Comparison of ENCODE assay signal across 19 cellular contexts in genomic region chr2:30155889-30156658, GRCh38. TPM values are rescaled to one million over a fixed set of nuclear protein-coding genes. Genes with fewer than 3 reads are reported as not detected.
DNase-seq lines count a peak whose midpoint lies in the region; ATAC-seq lines count a peak whose summit lies in the region.
"Had no signal": no experiment of that assay in that cellular context is flagged by ENCODE, and none has a peak within 500 bp of the region (broad histone marks: within the 10 kb centered on the region; RNA-seq: fewer than 3 reads in every experiment).

No MANE protein-coding gene starts in this region.

- no peaks in the 10 kb centered on the region for H3K27me3 Mint-ChIP-seq in activated T-cell treated with anti-CD3 and anti-CD28 coated beads, Interleukin-2, amount 50 U/mL, for 4 hours (ENCODE audit: low read depth)
- H3K27me3 Mint-ChIP-seq in activated naive CD8-positive, alpha-beta T cell = no peaks in the 10 kb centered on the region
- no peaks in the 10 kb centered on the region for H3K27me3 Mint-ChIP-seq in stimulated activated naive B cell treated with anti-CD40 and anti-IgM and Interleukin-4, amounts not matched to agents 10 μg/mL and 1 μg/mL and 100 μg/mL, for 72 hours

- H3K36me3 Mint-ChIP-seq in activated T-cell treated with anti-CD3 and anti-CD28 coated beads, Interleukin-2, amount 50 U/mL, for 4 hours (ENCODE audit: insufficient read depth) = peaks cover 46% of the 10 kb centered on the region
- H3K36me3 Mint-ChIP-seq in activated naive CD8-positive, alpha-beta T cell = peaks cover 18% of the 10 kb centered on the region
- H3K36me3 Mint-ChIP-seq in stimulated activated naive B cell treated with anti-CD40 and anti-IgM and Interleukin-4, amounts not matched to agents 10 μg/mL and 1 μg/mL and 100 μg/mL, for 72 hours = peaks cover 61 to 69% of the 10 kb centered on the region in 2 donors

- H3K4me1 Mint-ChIP-seq in activated T-cell treated with anti-CD3 and anti-CD28 coated beads, Interleukin-2, amount 50 U/mL, for 4 hours (ENCODE audit: low read depth) = peaks cover 42% of the 10 kb centered on the region
- H3K4me1 Mint-ChIP-seq in activated naive CD8-positive, alpha-beta T cell (ENCODE audit: low read depth) = peaks cover 50% of the 10 kb centered on the region
- peaks cover 49 to 92% of the 10 kb centered on the region in 2 donors for H3K4me1 Mint-ChIP-seq in stimulated activated naive B cell treated with anti-CD40 and anti-IgM and Interleukin-4, amounts not matched to agents 10 μg/mL and 1 μg/mL and 100 μg/mL, for 72 hours

- peak; percentile 62 to 72 for ATAC-seq in activated T-cell treated with anti-CD3 and anti-CD28 coated beads, Interleukin-2, amount 50 U/mL, for 4 hours
- ATAC-seq in left colon (peak; percentile 94), HG03432 (IDR thresholded peaks at IDR 0.05; ENCODE audit: unreplicated experiment) (no peak)
- ATAC-seq in stimulated activated naive B cell treated with anti-CD40 and anti-IgM and Interleukin-4, amounts not matched to agents 10 μg/mL and 1 μg/mL and 100 μg/mL, for 72 hours (replicated peaks) = peak; percentile 23 to 26
- ATAC-seq: CD8-positive, alpha-beta T cell had no signal

- H3K27ac Mint-ChIP-seq in activated naive CD8-positive, alpha-beta T cell = peak overlapping the region; percentile 81
- peak overlapping the region; percentile 94 for H3K27ac Mint-ChIP-seq in stimulated activated naive B cell treated with anti-CD40 and anti-IgM and Interleukin-4, amounts not matched to agents 10 μg/mL and 1 μg/mL and 100 μg/mL, for 72 hours
- H3K27ac Mint-ChIP-seq: CD8-positive, alpha-beta T cell had no signal

- intact Hi-C loops in left colon (cut with DNase I, micrococcal nuclease) = no loop called here

- no peaks in the 10 kb centered on the region for H3K9me3 Mint-ChIP-seq in activated T-cell treated with anti-CD3 and anti-CD28 coated beads, Interleukin-2, amount 50 U/mL, for 4 hours
- no peaks in the 10 kb centered on the region for H3K9me3 Mint-ChIP-seq in activated naive CD8-positive, alpha-beta T cell (ENCODE audit: low read depth)
- peaks cover 0 to 2% of the 10 kb centered on the region in 2 donors for H3K9me3 Mint-ChIP-seq in stimulated activated naive B cell treated with anti-CD40 and anti-IgM and Interleukin-4, amounts not matched to agents 10 μg/mL and 1 μg/mL and 100 μg/mL, for 72 hours
- H3K9me3 Mint-ChIP-seq: CD8-positive, alpha-beta T cell had no signal

- no peak for DNase-seq in activated T-cell treated with anti-CD3 and anti-CD28 coated beads, Interleukin-2, amount 50 U/mL, for 4 hours
- DNase-seq in activated T-cell treated with anti-CD3 and anti-CD28 coated beads for 4 hours (no peak), left colon (no peak), NCI-H1105 treated with DMSO at 0.1 percent for 48 hours (lab: John Stamatoyannopoulos, UW) (no peak), HUDEP-2 (lab: John Stamatoyannopoulos, UW; ENCODE audit: unreplicated experiment in 76 of 76) (no peak)
- DNase-seq in stimulated activated naive B cell treated with anti-CD40 and anti-IgM and Interleukin-4, amounts not matched to agents 10 μg/mL and 1 μg/mL and 100 μg/mL, for 72 hours = no peak
- DNase-seq: aorta; CD8-positive, alpha-beta T cell; DMS79; islet precursor cell; Karpas-422; NCI-H1105; NCI-H69; retina; stimulated activated CD4-positive, alpha-beta T cell treated with anti-CD3 and anti-CD28 coated beads, Interleukin-15, amount 100 ng/mL, for 24 hours; T1000; uterus had no signal

- no peak overlapping the region for H3K4me3 Mint-ChIP-seq in activated T-cell treated with anti-CD3 and anti-CD28 coated beads, Interleukin-2, amount 50 U/mL, for 4 hours
- no peak overlapping the region for H3K4me3 Mint-ChIP-seq in activated naive CD8-positive, alpha-beta T cell
- H3K4me3 Mint-ChIP-seq in stimulated activated naive B cell treated with anti-CD40 and anti-IgM and Interleukin-4, amounts not matched to agents 10 μg/mL and 1 μg/mL and 100 μg/mL, for 72 hours = peak overlapping the region; percentile 11 to 34
- H3K4me3 Mint-ChIP-seq: CD8-positive, alpha-beta T cell had no signal

RNA-seq across cellular contexts. Expression of gene YPEL5, which starts 9.3 kb away (rescaled TPM):
- total RNA-seq in activated T-cell treated with anti-CD3 and anti-CD28 coated beads, Interleukin-2, amount 50 U/mL, for 4 hours = 10 to 100 TPM; 13.7 to 20.6 (median 15.4) TPM
- 10 to 100 TPM; 49.1 to 95.6 TPM for total RNA-seq in left colon

Comparison
In these comparisons a context has a peak if more than half of its experiments do, and no peak if none do; other contexts are left out.
1. H3K4me3 Mint-ChIP-seq: peak in stimulated activated naive B cell treated with anti-CD40 and anti-IgM and Interleukin-4, amounts not matched to agents 10 μg/mL and 1 μg/mL and 100 μg/mL, for 72 hours (2 of 2); none in activated T-cell treated with anti-CD3 and anti-CD28 coated beads, Interleukin-2, amount 50 U/mL, for 4 hours (single experiment) and activated naive CD8-positive, alpha-beta T cell (single experiment).